ENCODE assay signal across 1 cellular context in the genomic region with DNA sequence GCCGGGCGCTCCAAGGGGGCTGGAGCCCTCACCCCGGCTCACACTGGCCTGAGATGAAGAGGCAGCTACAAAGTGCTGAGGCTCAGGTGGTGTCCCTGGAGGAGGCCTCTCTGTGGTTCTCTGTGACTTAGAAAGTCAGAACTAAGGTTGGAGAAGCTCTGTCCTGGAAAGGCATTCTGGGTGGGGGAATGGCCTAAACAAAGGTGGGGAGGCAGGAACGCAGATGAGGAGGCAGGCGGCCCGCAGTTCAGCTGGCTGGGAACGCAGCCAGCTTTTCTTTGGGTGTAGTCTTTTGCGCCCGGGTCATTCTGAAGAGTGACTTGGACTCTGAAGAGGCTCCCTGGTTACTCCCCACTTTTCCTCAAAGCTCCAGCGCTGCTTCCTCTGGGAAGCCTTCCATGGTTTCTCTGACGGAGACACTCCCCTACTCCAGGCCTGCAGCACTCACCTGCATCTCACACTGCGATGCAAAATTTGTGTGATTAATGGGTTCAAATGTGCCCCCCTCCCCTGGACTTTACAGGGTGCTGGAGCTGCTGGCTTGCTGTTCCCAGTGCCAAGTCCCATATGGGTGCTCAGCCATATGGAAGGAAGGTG.
TF ChIP-seq lines count a peak whose summit lies in the region.

No MANE protein-coding gene starts in this region.

TF ChIP-seq in HepG2, 621 proteins besides CTCF, POLR2A, EP300 and RAD21 (continued from another document):
- TF ChIP-seq FOXO4 (CRISPR knock-in tag; conservative IDR thresholded peaks at IDR 0.05) (0 out of 2 replicates have a peak, but pooled peaks have one; percentile 19), NPAS2 (CRISPR knock-in tag; IDR thresholded peaks at IDR 0.05; ENCODE audit: borderline replicate concordance) (no peak), ZFP36 (IDR thresholded peaks at IDR 0.05; ENCODE audit: borderline replicate concordance, low read depth, low read length, partially characterized antibody) (peak; percentile 32), HDAC6 (IDR thresholded peaks at IDR 0.05; ENCODE audit: low read depth, low read length) (no peak)
- TF ChIP-seq, protein P1, sequence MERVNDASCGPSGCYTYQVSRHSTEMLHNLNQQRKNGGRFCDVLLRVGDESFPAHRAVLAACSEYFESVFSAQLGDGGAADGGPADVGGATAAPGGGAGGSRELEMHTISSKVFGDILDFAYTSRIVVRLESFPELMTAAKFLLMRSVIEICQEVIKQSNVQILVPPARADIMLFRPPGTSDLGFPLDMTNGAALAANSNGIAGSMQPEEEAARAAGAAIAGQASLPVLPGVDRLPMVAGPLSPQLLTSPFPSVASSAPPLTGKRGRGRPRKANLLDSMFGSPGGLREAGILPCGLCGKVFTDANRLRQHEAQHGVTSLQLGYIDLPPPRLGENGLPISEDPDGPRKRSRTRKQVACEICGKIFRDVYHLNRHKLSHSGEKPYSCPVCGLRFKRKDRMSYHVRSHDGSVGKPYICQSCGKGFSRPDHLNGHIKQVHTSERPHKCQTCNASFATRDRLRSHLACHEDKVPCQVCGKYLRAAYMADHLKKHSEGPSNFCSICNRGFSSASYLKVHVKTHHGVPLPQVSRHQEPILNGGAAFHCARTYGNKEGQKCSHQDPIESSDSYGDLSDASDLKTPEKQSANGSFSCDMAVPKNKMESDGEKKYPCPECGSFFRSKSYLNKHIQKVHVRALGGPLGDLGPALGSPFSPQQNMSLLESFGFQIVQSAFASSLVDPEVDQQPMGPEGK (CRISPR knock-in tag; IDR thresholded peaks at IDR 0.05) = 0 out of 2 replicates have a peak, but pooled peaks have one; percentile 24
